In genomic region chr5:474826-475661, GRCh38 we compare ENCODE assay signal across 9 cellular contexts. TPM values are rescaled to one million over a fixed set of nuclear protein-coding genes. Genes with fewer than 3 reads are reported as not detected.
DNase-seq lines count a peak whose midpoint lies in the region; TF ChIP-seq lines count a peak whose summit lies in the region.
"Had no signal": no experiment of that assay in that cellular context is flagged by ENCODE, and none has a peak within 500 bp of the region (broad histone marks: within the 10 kb centered on the region; RNA-seq: fewer than 3 reads in every experiment).

No MANE protein-coding gene starts in this region.

- H3K4me3 ChIP-seq in skeletal muscle cell (ENCODE audit: low read depth, low read length), result peak overlapping the region; percentile 38

- DNase-seq in NCI-H748 (lab: John Stamatoyannopoulos, UW; ENCODE audit: unreplicated experiment), result peak; percentile 72
- DNase-seq in NCI-H748 treated with DMSO at 0.1 percent for 48 hours (lab: John Stamatoyannopoulos, UW), result no peak
- peak; percentile 72 for DNase-seq in cardiac septum (ENCODE audit: low spot score)
- no peak for DNase-seq in skeletal muscle cell (ENCODE audit: low read depth)
- DNase-seq in SIG-M5 (lab: John Stamatoyannopoulos, UW), result no peak
- DNase-seq in NCI-H128 (lab: John Stamatoyannopoulos, UW; ENCODE audit: unreplicated experiment), result no peak
- no peak for DNase-seq in globus pallidus (ENCODE audit: low spot score)

- intact Hi-C loops in cardiac septum (cut with DNase I), result loop anchor here (5.0 to 10.0 kb wide), 2 partner anchors 137 to 410 kb away; partner anchors contain the start of gene CEP72

- no peak for TF ChIP-seq CTCF in VCaP (conservative IDR thresholded peaks at IDR 0.05)

- peak overlapping the region; percentile 31; the same call in 1 of the 2 replicates for H3K27ac ChIP-seq in VCaP
- H3K27ac ChIP-seq: adrenal gland had no signal

RNA-seq across cellular contexts. Expression of gene EXOC3, which starts 32.1 kb away (rescaled TPM):
- 42.9 TPM for total RNA-seq in cardiac septum

RNA-seq across cellular contexts. Expression of gene SLC9A3, which starts 49.2 kb away (rescaled TPM):
- 1.0 TPM for total RNA-seq in cardiac septum

Comparison
In these comparisons a context has a peak if more than half of its experiments do, and no peak if none do; other contexts are left out.
1. DNase-seq: peak in NCI-H748 (single experiment) and cardiac septum (single experiment); none in NCI-H748 treated with DMSO at 0.1 percent for 48 hours (single experiment), skeletal muscle cell (single experiment), SIG-M5 (single experiment), NCI-H128 (single experiment) and globus pallidus (single experiment).